Comparison of ENCODE assay signal across 9 cellular contexts in genomic region chr11:909406-909805, GRCh38. TPM values are rescaled to one million over a fixed set of nuclear protein-coding genes. Genes with fewer than 3 reads are reported as not detected.
DNase-seq lines count a peak whose midpoint lies in the region; ATAC-seq, FAIRE-seq and TF ChIP-seq lines count a peak whose summit lies in the region.
"Had no signal": no experiment of that assay in that cellular context is flagged by ENCODE, and none has a peak within 500 bp of the region (broad histone marks: within the 10 kb centered on the region; RNA-seq: fewer than 3 reads in every experiment).

No MANE protein-coding gene starts in this region.

- no peak overlapping the region for H3K4me3 ChIP-seq in CD8-positive, alpha-beta T cell (ENCODE audit: low read depth, low read length)
- H3K4me3 ChIP-seq in astrocyte of the cerebellum (ENCODE audit: low read depth, low read length) = peak overlapping the region; percentile 85
- peak overlapping the region in 1 of 2 donors; percentile 91 for H3K4me3 ChIP-seq in vagina

- peaks cover 1% of the 10 kb centered on the region for H3K36me3 ChIP-seq in CD8-positive, alpha-beta T cell (ENCODE audit: insufficient read depth, low read length)
- peaks cover 0 to 4% of the 10 kb centered on the region in 2 donors for H3K36me3 ChIP-seq in vagina

- DNase-seq in CD8-positive, alpha-beta T cell = no peak
- DNase-seq in astrocyte of the cerebellum (ENCODE audit: low read depth) (no peak), natural killer cell (no peak), amygdala (lab: John Stamatoyannopoulos, UW) (no peak), epidermal melanocyte (ENCODE audit: insufficient read length, low spot score) (no peak), GM12891 (ENCODE audit: insufficient read length, low spot score) (no peak), vagina (ENCODE audit: extremely low spot score in 2 of 2) (no peak)
- DNase-seq: stimulated activated CD8-positive, alpha-beta memory T cell treated with anti-CD3 and anti-CD28 coated beads, Interleukin-4, amount 100 ng/mL, for 48 hours had no signal

- POLR2A ChIA-PET in CD8-positive, alpha-beta T cell (lab: Charles Lee) = no interaction called here

- no peak overlapping the region for H3K27ac ChIP-seq in CD8-positive, alpha-beta T cell (ENCODE audit: low read depth, low read length)
- no peak overlapping the region for H3K27ac ChIP-seq in vagina

- H3K4me1 Mint-ChIP-seq in CD8-positive, alpha-beta T cell (ENCODE audit: low read depth) = peaks cover 24% of the 10 kb centered on the region
- peaks cover 5 to 17% (median 6%) of the 10 kb centered on the region in 3 donors for H3K4me1 Mint-ChIP-seq in IgD-negative memory B cell
- peaks cover 11 to 13% of the 10 kb centered on the region in 2 donors for H3K4me1 Mint-ChIP-seq in natural killer cell

- TF ChIP-seq CTCF in CD8-positive, alpha-beta T cell (IDR thresholded peaks at IDR 0.05) = no peak
- TF ChIP-seq CTCF in astrocyte of the cerebellum (IDR thresholded peaks at IDR 0.05; ENCODE audit: low read depth, low read length, missing control alignments) (no peak), natural killer cell (IDR thresholded peaks at IDR 0.05) (no peak), vagina (IDR thresholded peaks at IDR 0.05) (no peak)

- no peak for ATAC-seq in CD8-positive, alpha-beta T cell
- ATAC-seq in natural killer cell = no peak

- H3K9me3 ChIP-seq in CD8-positive, alpha-beta T cell (ENCODE audit: low read length) = no peaks in the 10 kb centered on the region
- H3K9me3 ChIP-seq in vagina = no peaks in the 10 kb centered on the region

- CTCF ChIA-PET in CD8-positive, alpha-beta T cell (lab: Charles Lee) = no interaction called here

- peaks cover 20% of the 10 kb centered on the region for H3K36me3 Mint-ChIP-seq in CD8-positive, alpha-beta T cell
- peaks cover 3% of the 10 kb centered on the region for H3K36me3 Mint-ChIP-seq in IgD-negative memory B cell
- H3K36me3 Mint-ChIP-seq in natural killer cell = no peaks in the 10 kb centered on the region

- intact Hi-C loops in CD8-positive, alpha-beta T cell (cut with DNase I, micrococcal nuclease) = loop anchor here in 1 of 2 experiments (5.0 kb wide), 1 partner anchor 62 kb away; no protein-coding TSS in a partner anchor
- intact Hi-C loops in natural killer cell (cut with micrococcal nuclease) = no loop called here
- intact Hi-C loops in vagina (cut with DNase I) = no loop called here

- H3K27me3 ChIP-seq in CD8-positive, alpha-beta T cell (ENCODE audit: insufficient read depth, low read length) = no peaks in the 10 kb centered on the region
- H3K27me3 ChIP-seq in vagina = no peaks in the 10 kb centered on the region

- H3K4me1 ChIP-seq in CD8-positive, alpha-beta T cell (ENCODE audit: insufficient read depth, low read length) = peaks cover 16% of the 10 kb centered on the region
- peaks cover 29% of the 10 kb centered on the region for H3K4me1 ChIP-seq in vagina

- H3K9me3 Mint-ChIP-seq in CD8-positive, alpha-beta T cell = no peaks in the 10 kb centered on the region
- H3K9me3 Mint-ChIP-seq in IgD-negative memory B cell (no peaks in the 10 kb centered on the region), natural killer cell (no peaks in the 10 kb centered on the region)

- TF ChIP-seq POLR2A in GM12891 (IDR thresholded peaks at IDR 0.05; ENCODE audit: low read depth, low read length) (no peak), vagina (IDR thresholded peaks at IDR 0.05) (no peak)

- no peak overlapping the region for H3K27ac Mint-ChIP-seq in CD8-positive, alpha-beta T cell
- H3K27ac Mint-ChIP-seq in IgD-negative memory B cell (peak overlapping the region in 2 of 3 donors; percentile 46 to 48), natural killer cell (no peak overlapping the region)

- FAIRE-seq in GM12891 (lab: Jason Lieb, UNC) = no peak

- H3K27me3 Mint-ChIP-seq in CD8-positive, alpha-beta T cell (ENCODE audit: low read depth) = no peaks in the 10 kb centered on the region
- H3K27me3 Mint-ChIP-seq in IgD-negative memory B cell = no peaks in the 10 kb centered on the region
- no peaks in the 10 kb centered on the region for H3K27me3 Mint-ChIP-seq in natural killer cell (ENCODE audit: low read depth in 2 of 2)

- H3K4me3 Mint-ChIP-seq in CD8-positive, alpha-beta T cell = peak overlapping the region; percentile 91
- H3K4me3 Mint-ChIP-seq in IgD-negative memory B cell (peak overlapping the region; percentile 80 to 92 (median 86)), natural killer cell (peak overlapping the region; percentile 28)

- in situ Hi-C loops in astrocyte of the cerebellum (cut with HindIII; ENCODE audit: low sequenced_read_pairs) = loop anchor here (5.0 kb wide), 1 partner anchor 47 kb away; no protein-coding TSS in a partner anchor

TF ChIP-seq in GM12891, 5 proteins besides CTCF, POLR2A, EP300 and RAD21:
- TF ChIP-seq PAX5 (IDR thresholded peaks at IDR 0.05; ENCODE audit: insufficient read depth, low read length, severe bottlenecking) (no peak), SPI1 (IDR thresholded peaks at IDR 0.05; ENCODE audit: low read depth, low read length) (no peak), POLR2AphosphoS5 (IDR thresholded peaks at IDR 0.05; ENCODE audit: low read depth, low read length) (no peak), POU2F2 (IDR thresholded peaks at IDR 0.05; ENCODE audit: low read depth, low read length) (no peak), TAF1 (IDR thresholded peaks at IDR 0.05; ENCODE audit: low read depth, low read length) (no peak)

RNA-seq across cellular contexts. Expression of gene CHID1, which starts 1.2 kb away (rescaled TPM):
- total RNA-seq in CD8-positive, alpha-beta T cell = 10 to 100 TPM; 16.0 to 18.1 TPM
- polyA plus RNA-seq in IgD-negative memory B cell = 47.5 TPM
- total RNA-seq in natural killer cell = 10 to 100 TPM; 32.6 to 40.3 (median 33.2) TPM
- polyA plus RNA-seq in GM12891 (2012; ENCODE audit: low read depth, missing spikeins) = 31.2 TPM
- total RNA-seq in vagina = 72.9 TPM

RNA-seq across cellular contexts. Expression of gene AP2A2, which starts 16.3 kb away (rescaled TPM):
- total RNA-seq in CD8-positive, alpha-beta T cell = 10 to 100 TPM; 38.6 to 44.3 TPM
- polyA plus RNA-seq in IgD-negative memory B cell = 7.1 TPM
- total RNA-seq in natural killer cell (100 to 1,000 TPM in 1 of 3 donors, 10 to 100 TPM in 2; 57.2 to 120 (median 82.9) TPM), vagina (58.7 TPM)
- polyA plus RNA-seq in GM12891 (2012; ENCODE audit: low read depth, missing spikeins) = 17.8 TPM

Comparison
In these comparisons a context has a peak if more than half of its experiments do, and no peak if none do; other contexts are left out.
1. H3K27ac Mint-ChIP-seq: peak in IgD-negative memory B cell (2 of 3); none in CD8-positive, alpha-beta T cell (single experiment) and natural killer cell (0 of 2).
2. H3K4me3 Mint-ChIP-seq: peak in every context shown above with its lines; median percentile 91 in CD8-positive, alpha-beta T cell; 86 in IgD-negative memory B cell; 28 in natural killer cell.